In the genomic region with DNA sequence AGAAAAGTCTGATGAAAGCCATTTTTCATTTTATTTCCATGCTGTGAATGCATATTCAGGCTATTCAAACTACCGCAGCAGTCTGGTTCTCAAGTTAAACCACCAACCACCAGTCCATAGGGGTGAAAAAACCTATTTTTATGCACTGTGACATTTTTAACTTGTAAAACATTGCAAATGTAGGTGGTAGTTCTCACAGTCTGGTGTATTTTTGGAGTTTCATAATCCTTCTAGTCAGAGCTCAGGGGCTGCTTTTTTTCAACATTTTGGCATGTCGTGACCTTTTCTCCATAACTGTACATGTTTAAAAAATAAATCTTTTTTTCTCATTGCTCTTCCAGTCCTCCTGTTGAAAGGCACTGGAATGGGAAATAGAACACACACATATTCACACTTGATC, we compare ENCODE assay signal across 19 cellular contexts.
DNase-seq lines count a peak whose midpoint lies in the region; ATAC-seq and TF ChIP-seq lines count a peak whose summit lies in the region.
"Had no signal": no experiment of that assay in that cellular context is flagged by ENCODE, and none has a peak within 500 bp of the region (broad histone marks: within the 10 kb centered on the region; RNA-seq: fewer than 3 reads in every experiment).

No MANE protein-coding gene starts in this region.

- no peak for ATAC-seq in HG03039 (IDR thresholded peaks at IDR 0.05; ENCODE audit: unreplicated experiment)
- no peak for ATAC-seq in Right ventricle myocardium inferior
- ATAC-seq: activated naive CD4-positive, alpha-beta T cell treated with anti-CD3 and anti-CD28 coated beads, Interleukin-2, amount 50 U/mL, for 72 hours; right cardiac atrium had no signal

- TF ChIP-seq CTCF in hepatocyte (IDR thresholded peaks at IDR 0.05; ENCODE audit: poor library complexity) (no peak), Peyer's patch (IDR thresholded peaks at IDR 0.05) (no peak)

- H4K20me1 ChIP-seq in hepatocyte (ENCODE audit: insufficient read depth, poor library complexity, severe bottlenecking) = no peaks in the 10 kb centered on the region

- H3K36me3 ChIP-seq in SK-N-MC (ENCODE audit: insufficient read depth, low read length) (no peaks in the 10 kb centered on the region), hepatocyte (replicated peaks; ENCODE audit: insufficient read depth, low read depth) (no peaks in the 10 kb centered on the region), Peyer's patch (no peaks in the 10 kb centered on the region)

- H3K79me2 ChIP-seq in hepatocyte = no peaks in the 10 kb centered on the region

- TF ChIP-seq POLR2A in Peyer's patch (IDR thresholded peaks at IDR 0.05) = no peak

- DNase-seq in NOMO-1 treated with DMSO at 0.1 percent for 48 hours (lab: John Stamatoyannopoulos, UW; ENCODE audit: unreplicated experiment) = peak; percentile 16
- DNase-seq in NOMO-1 treated with dmso at 0.1 percent for 144 hours (lab: John Stamatoyannopoulos, UW; ENCODE audit: unreplicated experiment) = no peak
- no peak for DNase-seq in SK-N-MC (ENCODE audit: low read depth, low spot score)
- DNase-seq in hepatocyte (ENCODE audit: low spot score) = no peak
- DNase-seq in superior temporal gyrus (ENCODE audit: extremely low spot score) = peak; percentile 53
- DNase-seq in Peyer's patch = no peak
- no peak for DNase-seq in Right ventricle myocardium inferior (ENCODE audit: missing footprints)
- DNase-seq: activated CD4-positive, alpha-beta T cell treated with anti-CD3 and anti-CD28 coated beads for 1 hour; central memory CD4-positive, alpha-beta T cell; DMS79 treated with DMSO at 0.1 percent for 48 hours; Kasumi-1; NCI-H2029; right cardiac atrium; stimulated activated CD4-positive, alpha-beta T cell treated with anti-CD3 and anti-CD28 coated beads, Interleukin-2, amount 100 ng/mL, for 24 hours; stimulated activated CD8-positive, alpha-beta memory T cell treated with anti-CD3 and anti-CD28 coated beads, Interleukin-4, amount 100 ng/mL, for 48 hours had no signal

- H3K4me1 ChIP-seq in hepatocyte (ENCODE audit: insufficient read depth) (no peaks in the 10 kb centered on the region), Peyer's patch (no peaks in the 10 kb centered on the region)

- H3K27ac ChIP-seq in SK-N-MC = peak overlapping the region; percentile 72
- H3K27ac ChIP-seq in hepatocyte = no peak overlapping the region
- H3K27ac ChIP-seq in Peyer's patch = no peak overlapping the region
- H3K27ac ChIP-seq: 22Rv1, RWPE1 had no signal

- peak overlapping the region; percentile 37 for H3K4me3 ChIP-seq in SK-N-MC
- no peak overlapping the region for H3K4me3 ChIP-seq in hepatocyte
- H3K4me3 ChIP-seq in Peyer's patch = no peak overlapping the region

- WGBS in hepatocyte (ENCODE audit: low lambda C conversion rate, missing lambda C conversion rate) = 60% methylated on average over 2 of the region's 2 CpGs

- intact Hi-C loops in Right ventricle myocardium inferior (cut with DNase I) = no loop called here

- peak overlapping the region; percentile 60 for H2AFZ ChIP-seq in hepatocyte

- peak overlapping the region; percentile 45 for H3K4me2 ChIP-seq in hepatocyte

- H3K27me3 ChIP-seq in hepatocyte (no peaks in the 10 kb centered on the region), Peyer's patch (no peaks in the 10 kb centered on the region)

- H3K9me2 ChIP-seq in hepatocyte (replicated peaks; ENCODE audit: insufficient read depth) = no peaks in the 10 kb centered on the region

- no peaks in the 10 kb centered on the region for H3K9me3 ChIP-seq in SK-N-MC (ENCODE audit: low read depth, low read length)
- H3K9me3 ChIP-seq in hepatocyte (ENCODE audit: low read depth) = no peaks in the 10 kb centered on the region
- H3K9me3 ChIP-seq in Peyer's patch = no peaks in the 10 kb centered on the region

- H3K9ac ChIP-seq in SK-N-MC (ENCODE audit: insufficient read length) = peak overlapping the region; percentile 62

Comparison
In these comparisons a context has a peak if more than half of its experiments do, and no peak if none do; other contexts are left out.
1. DNase-seq: peak in NOMO-1 treated with DMSO at 0.1 percent for 48 hours (single experiment) and superior temporal gyrus (single experiment); none in NOMO-1 treated with dmso at 0.1 percent for 144 hours (single experiment), SK-N-MC (single experiment), hepatocyte (single experiment), Peyer's patch (0 of 3) and Right ventricle myocardium inferior (single experiment).